ENCODE assay signal across 8 cellular contexts in genomic region chr11:66856496-66857233, GRCh38. TPM values are rescaled to one million over a fixed set of nuclear protein-coding genes. Genes with fewer than 3 reads are reported as not detected.
DNase-seq lines count a peak whose midpoint lies in the region; ATAC-seq, FAIRE-seq and TF ChIP-seq lines count a peak whose summit lies in the region.

Gene LRFN4, plus strand, starts transcription at chr11:66857064. Its CDS starts 681 bp downstream, at chr11:66857745.

- H3K27me3 Mint-ChIP-seq in activated naive CD8-positive, alpha-beta T cell treated with anti-CD3 and anti-CD28 coated beads for 36 hours: no peaks in the 10 kb centered on the region

- H3K4me1 ChIP-seq in heart left ventricle (peaks cover 0 to 13% (median 7%) of the 10 kb centered on the region in 12 donors), pancreas (peaks cover 0 to 6% (median 5%) of the 10 kb centered on the region in 3 donors)

- H3K27ac ChIP-seq in heart left ventricle: peak within 1 kb of the TSS; percentile 74 to 97 (median 90)
- H3K27ac ChIP-seq in pancreas: peak within 1 kb of the TSS; percentile 56 to 84 (median 64)

- no peaks in the 10 kb centered on the region for H3K9me3 ChIP-seq in heart left ventricle
- no peaks in the 10 kb centered on the region for H3K9me3 ChIP-seq in pancreas

- no peaks in the 10 kb centered on the region for H3K9me3 Mint-ChIP-seq in activated naive CD8-positive, alpha-beta T cell treated with anti-CD3 and anti-CD28 coated beads for 36 hours

- H3K36me3 Mint-ChIP-seq in activated naive CD8-positive, alpha-beta T cell treated with anti-CD3 and anti-CD28 coated beads for 36 hours: peaks cover 2% of the 10 kb centered on the region

- no peak for DNase-seq in A172 (ENCODE audit: low spot score)
- peak; percentile 91 for DNase-seq in NCI-H69 (lab: John Stamatoyannopoulos, UW)
- peak; percentile 69 for DNase-seq in activated naive CD8-positive, alpha-beta T cell treated with anti-CD3 and anti-CD28 coated beads for 36 hours
- DNase-seq in heart left ventricle: peak in 3 of 5 donors; percentile 36 to 56 (median 52)
- peak in 1 of 6 donors; percentile 73 for DNase-seq in pancreas
- DNase-seq in SW480 (ENCODE audit: low spot score): no peak

- whole genome bisulfite sequencing in heart left ventricle, 4 donors: 0 to 1% (median 1%) methylated on average over 12 to 103 of the region's 103 CpGs
- 0 to 1% methylated on average over 35 to 103 of the region's 103 CpGs for WGBS in pancreas, 2 donors

- H3K36me3 ChIP-seq in heart left ventricle (no peaks in the 10 kb centered on the region), pancreas (no peaks in the 10 kb centered on the region)

- H3K4me1 Mint-ChIP-seq in activated naive CD8-positive, alpha-beta T cell treated with anti-CD3 and anti-CD28 coated beads for 36 hours: peaks cover 5% of the 10 kb centered on the region

- FAIRE-seq in pancreas (lab: Jason Lieb, UNC): no peak

- ATAC-seq in HG02840 (IDR thresholded peaks at IDR 0.05; ENCODE audit: low FRiP score, unreplicated experiment) (peak; percentile 8), heart left ventricle (peak in 3 of 4 donors; percentile 21 to 47 (median 36)), pancreas (peak; percentile 42 to 59 (median 48))

- no peak for TF ChIP-seq POLR2A in heart left ventricle (IDR thresholded peaks at IDR 0.05)

- peak within 1 kb of the TSS; percentile 90 for H3K4me3 Mint-ChIP-seq in activated naive CD8-positive, alpha-beta T cell treated with anti-CD3 and anti-CD28 coated beads for 36 hours

- intact Hi-C loops in heart left ventricle (cut with DNase I) (loop anchor here in 2 of 10 donors (5.0 kb wide), 1 partner anchor 101 kb away; the partner anchor contains the start of gene PC (in 2 of the 2)), pancreas (cut with DNase I) (no loop called here)

- no peaks in the 10 kb centered on the region for H3K27me3 ChIP-seq in heart left ventricle
- no peaks in the 10 kb centered on the region for H3K27me3 ChIP-seq in pancreas

- TF ChIP-seq CTCF in GM12875 (IDR thresholded peaks at IDR 0.05; ENCODE audit: borderline replicate concordance, insufficient read depth, low read depth, low read length) (0 out of 2 replicates have a peak, but pooled peaks have one; percentile 2), heart left ventricle (IDR thresholded peaks at IDR 0.05) (no peak), pancreas (IDR thresholded peaks at IDR 0.05) (no peak)

- H3K4me3 ChIP-seq in GM12875 (ENCODE audit: low read depth, low read length) (peak within 1 kb of the TSS; percentile 76), heart left ventricle (peak within 1 kb of the TSS; percentile 44 to 98 (median 74)), pancreas (peak within 1 kb of the TSS; percentile 38 to 57 (median 53))

- H3K27ac Mint-ChIP-seq in activated naive CD8-positive, alpha-beta T cell treated with anti-CD3 and anti-CD28 coated beads for 36 hours: peak within 1 kb of the TSS; percentile 94

RNA-seq across cellular contexts. Expression of gene LRFN4, which starts in this region (rescaled TPM):
- 54.7 and 63.3 TPM in 2 replicates for total RNA-seq in A172 (2014; rRNA removed; shearing (Covaris generic))
- total RNA-seq in activated naive CD8-positive, alpha-beta T cell treated with anti-CD3 and anti-CD28 coated beads for 36 hours: 10 to 100 TPM; 36.3 to 37.8 TPM
- total RNA-seq in heart left ventricle (10 to 100 TPM in 8 of 9 donors, 1 to 10 TPM in 1; 8.2 to 22.0 (median 14.9) TPM), pancreas (1 to 10 TPM in 4 of 6 donors, under 1 TPM in 2; 0.51 to 7.8 (median 2.4) TPM)
- polyA plus RNA-seq in heart left ventricle (10 to 100 TPM; 15.4 to 22.1 TPM), pancreas (1 to 10 TPM; 3.9 to 6.9 TPM)

Comparison
In these comparisons a context has a peak if more than half of its experiments do, and no peak if none do; other contexts are left out.
1. DNase-seq: peak in NCI-H69 (single experiment), activated naive CD8-positive, alpha-beta T cell treated with anti-CD3 and anti-CD28 coated beads for 36 hours (single experiment) and heart left ventricle (3 of 5); none in A172 (single experiment) and SW480 (single experiment).
2. Peak in every context shown above with its lines, with median percentiles within 50 percentile points of each other: H3K4me3 ChIP-seq and ATAC-seq.